In the genomic region with DNA sequence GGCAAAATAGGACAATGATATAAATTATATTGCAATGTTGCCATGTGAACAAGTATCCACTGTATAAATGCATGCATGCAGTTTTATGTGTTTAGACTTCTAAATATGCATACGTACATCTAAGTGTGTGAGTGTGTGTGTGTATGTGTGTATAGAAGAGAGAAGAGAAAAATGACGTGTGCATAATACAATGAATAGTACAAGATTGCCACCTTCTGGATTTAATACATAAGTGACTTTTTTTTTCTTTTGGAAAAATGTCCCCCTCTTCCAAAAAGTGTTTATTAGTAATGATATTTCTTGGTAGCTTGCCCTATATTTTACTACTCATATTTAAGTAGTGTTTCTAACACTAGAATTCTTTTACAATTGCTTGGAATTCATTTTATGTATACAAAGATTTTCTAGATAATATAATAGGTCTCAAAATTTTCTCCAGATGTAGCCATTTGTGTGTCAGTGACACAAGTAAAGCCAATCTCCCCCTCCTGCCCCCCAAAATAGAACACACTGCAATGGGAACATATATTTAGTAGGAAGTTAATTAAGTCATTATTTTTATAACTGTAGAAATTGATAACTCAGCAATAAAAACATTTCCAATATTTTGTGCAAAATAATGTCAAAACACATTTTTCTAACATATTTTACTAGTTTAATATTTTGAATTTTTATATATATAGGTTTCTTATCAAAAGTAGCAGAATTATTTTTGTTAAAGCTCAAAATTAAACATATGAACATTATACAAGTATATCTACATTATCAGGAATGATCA, we compare ENCODE assay signal across 8 cellular contexts.
DNase-seq lines count a peak whose midpoint lies in the region; ATAC-seq and TF ChIP-seq lines count a peak whose summit lies in the region.
"Had no signal": no experiment of that assay in that cellular context is flagged by ENCODE, and none has a peak within 500 bp of the region (broad histone marks: within the 10 kb centered on the region; RNA-seq: fewer than 3 reads in every experiment).

No MANE protein-coding gene starts in this region.

- no peaks in the 10 kb centered on the region for H3K4me1 Mint-ChIP-seq in endothelial cell (ENCODE audit: unreplicated experiment)

- CTCF ChIA-PET in HEK293T (lab: Yijun Ruan, JAX): no interaction called here

- TF ChIP-seq CTCF in endothelial cell (IDR thresholded peaks at IDR 0.05; ENCODE audit: unreplicated experiment): no peak

- POLR2A ChIA-PET in HEK293T (lab: Yijun Ruan, JAX): no interaction called here

- DNase-seq in HEK293T (ENCODE audit: extremely low spot score): peak; percentile 31
- peak; percentile 9 for DNase-seq in NCI-H2196 treated with DMSO at 0.1 percent for 48 hours (lab: John Stamatoyannopoulos, UW; ENCODE audit: unreplicated experiment)
- peak; percentile 3 for DNase-seq in amniotic epithelial cell (ENCODE audit: low read depth)
- DNase-seq in non-pigmented ciliary epithelial cell (ENCODE audit: low read depth): peak; percentile 6
- no peak for DNase-seq in endothelial cell (ENCODE audit: low spot score)
- DNase-seq: activated CD4-positive, alpha-beta T cell treated with anti-CD3 and anti-CD28 coated beads for 4 hours had no signal

- H3K27ac Mint-ChIP-seq in endothelial cell (ENCODE audit: unreplicated experiment): no peak overlapping the region

- ATAC-seq in HG02610 (IDR thresholded peaks at IDR 0.05; ENCODE audit: unreplicated experiment): no peak
- no peak for ATAC-seq in activated CD4-positive, CD25-positive, alpha-beta regulatory T cell treated with anti-CD3 and anti-CD28 coated beads, Interleukin-2, amount 50 U/mL, for 24 hours

- H3K27me3 Mint-ChIP-seq in endothelial cell (ENCODE audit: unreplicated experiment): no peaks in the 10 kb centered on the region

- H3K36me3 Mint-ChIP-seq in endothelial cell (ENCODE audit: low read depth, unreplicated experiment): no peaks in the 10 kb centered on the region

- no peaks in the 10 kb centered on the region for H3K9me3 Mint-ChIP-seq in endothelial cell (ENCODE audit: unreplicated experiment)

- H3K4me3 Mint-ChIP-seq in endothelial cell (ENCODE audit: unreplicated experiment): no peak overlapping the region

TF ChIP-seq in HEK293T, 16 proteins besides CTCF, POLR2A, EP300 and RAD21:
- TF ChIP-seq ARNT (IDR thresholded peaks at IDR 0.05): no peak
- peak; percentile 85 for TF ChIP-seq ZNF384 (IDR thresholded peaks at IDR 0.05)
